ENCODE assay signal across 14 cellular contexts in genomic region chr15:38558714-38559059, GRCh38. TPM values are rescaled to one million over a fixed set of nuclear protein-coding genes. Genes with fewer than 3 reads are reported as not detected.
DNase-seq lines count a peak whose midpoint lies in the region; ATAC-seq and TF ChIP-seq lines count a peak whose summit lies in the region.
"Had no signal": no experiment of that assay in that cellular context is flagged by ENCODE, and none has a peak within 500 bp of the region (broad histone marks: within the 10 kb centered on the region; RNA-seq: fewer than 3 reads in every experiment).

No MANE protein-coding gene starts in this region.

- intact Hi-C loops in PC-3 (cut with micrococcal nuclease): no loop called here
- intact Hi-C loops in gastrocnemius medialis (cut with DNase I; ENCODE audit: low total_unique reads): no loop called here

- H3K9ac ChIP-seq in PC-3 (ENCODE audit: low read length): no peak overlapping the region

- H3K27me3 Mint-ChIP-seq in nephron (ENCODE audit: low read depth): peaks cover 30% of the 10 kb centered on the region

- in situ Hi-C loops in G401 (cut with HindIII; ENCODE audit: low sequenced_read_pairs): no loop called here
- in situ Hi-C loops in gastrocnemius medialis (cut with MboI; ENCODE audit: low sequenced_read_pairs in 4 of 4): no loop called here

- peaks cover 52% of the 10 kb centered on the region for H3K4me1 Mint-ChIP-seq in nephron

- CTCF ChIA-PET in PC-3 (lab: Charles Lee): no interaction called here

- H3K9me3 Mint-ChIP-seq in nephron: no peaks in the 10 kb centered on the region
- H3K9me3 Mint-ChIP-seq: H9 had no signal

- H3K36me3 Mint-ChIP-seq in nephron (ENCODE audit: low read depth): no peaks in the 10 kb centered on the region

- ATAC-seq in PC-3 (no peak), gastrocnemius medialis (no peak), HG02870 (IDR thresholded peaks at IDR 0.05; ENCODE audit: unreplicated experiment) (no peak)
- ATAC-seq: left colon had no signal

- H3K4me1 ChIP-seq in PC-3 (ENCODE audit: insufficient read depth, low read length): no peaks in the 10 kb centered on the region
- no peaks in the 10 kb centered on the region for H3K4me1 ChIP-seq in gastrocnemius medialis

- peak overlapping the region in 1 of 3 experiments; percentile 54 for H3K4me3 Mint-ChIP-seq in nephron
- H3K4me3 Mint-ChIP-seq: H9 had no signal

- no peak for TF ChIP-seq POLR2A in gastrocnemius medialis (IDR thresholded peaks at IDR 0.05)

- H3K36me3 ChIP-seq in PC-3 (ENCODE audit: low read depth, low read length): no peaks in the 10 kb centered on the region
- no peaks in the 10 kb centered on the region for H3K36me3 ChIP-seq in gastrocnemius medialis
- H3K36me3 ChIP-seq: tibial nerve had no signal

- H2AFZ ChIP-seq in PC-3 (ENCODE audit: low read length): no peak overlapping the region

- H3K27ac ChIP-seq in PC-3 (ENCODE audit: low read length) (no peak overlapping the region), gastrocnemius medialis (no peak overlapping the region)
- H3K27ac ChIP-seq: tibial nerve had no signal

- H3K4me3 ChIP-seq in PC-3 (ENCODE audit: low read length) (no peak overlapping the region), gastrocnemius medialis (no peak overlapping the region)
- H3K4me3 ChIP-seq: skin epidermis, tibial nerve had no signal

- BruUV-seq in PC-3 (replicated peaks; lab: Mats Ljungman, UMichigan): no TSS peak

- POLR2A ChIA-PET in PC-3 (lab: Charles Lee; ENCODE audit: unreplicated experiment): no interaction called here

- H3K27me3 ChIP-seq in PC-3 (ENCODE audit: low read length): peaks cover 78% of the 10 kb centered on the region
- peaks cover 0 to 12% (median 5%) of the 10 kb centered on the region in 3 donors for H3K27me3 ChIP-seq in gastrocnemius medialis

- H3K9me3 ChIP-seq in PC-3 (ENCODE audit: low read length) (no peaks in the 10 kb centered on the region), gastrocnemius medialis (no peaks in the 10 kb centered on the region)
- H3K9me3 ChIP-seq: tibial nerve had no signal

- no peaks in the 10 kb centered on the region for H3K9me2 ChIP-seq in PC-3 (replicated peaks; ENCODE audit: low read length)

- H3F3A ChIP-seq in PC-3 (ENCODE audit: low read length, unreplicated experiment): no peaks in the 10 kb centered on the region

- H4K20me1 ChIP-seq in PC-3 (ENCODE audit: low read length): no peaks in the 10 kb centered on the region

- TF ChIP-seq CTCF in PC-3 (conservative IDR thresholded peaks at IDR 0.05; ENCODE audit: low read depth, low read length) (no peak), nephron (IDR thresholded peaks at IDR 0.05; ENCODE audit: unreplicated experiment in 3 of 3) (no peak), gastrocnemius medialis (IDR thresholded peaks at IDR 0.05 in 4 of 5, conservative IDR thresholded peaks at IDR 0.05 in 1 of 5) (no peak)

- H3K79me2 ChIP-seq in PC-3 (ENCODE audit: low read length): no peaks in the 10 kb centered on the region

- no peak overlapping the region for H3K4me2 ChIP-seq in PC-3 (ENCODE audit: low read length)

- H3K27ac Mint-ChIP-seq in nephron: peak overlapping the region in 2 of 3 experiments; percentile 9 to 38

- DNase-seq in G401 (ENCODE audit: low spot score) (peak; percentile 41), PC-3 (peak; percentile 6), cerebellar cortex (ENCODE audit: low spot score) (peak; percentile 30), gastrocnemius medialis (no peak)
- no peak for DNase-seq in stimulated activated CD4-positive, alpha-beta T cell treated with anti-CD3 and anti-CD28 coated beads, Interleukin-4, amount 100 ng/mL, for 1 hour
- DNase-seq: Calu3, H9, left colon, NCI-H1105, NCI-H510A had no signal

RNA-seq across cellular contexts. Expression of gene RASGRP1, which starts 5.9 kb away (rescaled TPM):
- not detected in 2 replicates for total RNA-seq in G401 (2014; rRNA removed; shearing (Covaris generic))
- total RNA-seq in PC-3 (2014; rRNA removed) (not detected in 2 replicates), gastrocnemius medialis (under 1 TPM in 2 of 4 donors, not detected in 2; 0.44 to 0.85 TPM)

Comparison
In these comparisons a context has a peak if more than half of its experiments do, and no peak if none do; other contexts are left out.
1. DNase-seq: peak in G401 (single experiment), PC-3 (single experiment) and cerebellar cortex (single experiment); none in gastrocnemius medialis (0 of 2) and stimulated activated CD4-positive, alpha-beta T cell treated with anti-CD3 and anti-CD28 coated beads, Interleukin-4, amount 100 ng/mL, for 1 hour (single experiment).